ENCODE assay signal across 7 cellular contexts in genomic region chr4:83010111-83010521, GRCh38. TPM values are rescaled to one million over a fixed set of nuclear protein-coding genes. Genes with fewer than 3 reads are reported as not detected.
DNase-seq lines count a peak whose midpoint lies in the region; ATAC-seq, FAIRE-seq and TF ChIP-seq lines count a peak whose summit lies in the region.

No MANE protein-coding gene starts in this region.

- H3K9me1 ChIP-seq in keratinocyte (ENCODE audit: control insufficient read depth, extremely low read depth, insufficient read depth, low read length), result no peaks in the 10 kb centered on the region

- peak; percentile 31 for DNase-seq in G401 (ENCODE audit: low spot score)
- peak; percentile 53 for DNase-seq in astrocyte (ENCODE audit: low read depth)
- DNase-seq in keratinocyte (ENCODE audit: low read depth, low spot score), result no peak
- no peak for DNase-seq in cortex of kidney (lab: John Stamatoyannopoulos, UW)

- peaks cover 45% of the 10 kb centered on the region for H3K4me1 ChIP-seq in Loucy (ENCODE audit: insufficient read depth, low read length, poor library complexity, severe bottlenecking)
- H3K4me1 ChIP-seq in astrocyte (ENCODE audit: insufficient read depth, low read length), result peaks cover 12% of the 10 kb centered on the region
- peaks cover 13% of the 10 kb centered on the region for H3K4me1 ChIP-seq in keratinocyte (ENCODE audit: control insufficient read depth, extremely low read depth, insufficient read depth, low read length)
- peaks cover 6 to 36% (median 32%) of the 10 kb centered on the region in 5 donors for H3K4me1 ChIP-seq in subcutaneous abdominal adipose tissue (ENCODE audit: control insufficient read depth in 5 of 5, insufficient read depth in 5 of 5, low read length in 5 of 5)

- peak overlapping the region; percentile 93 for H3K27ac ChIP-seq in astrocyte (ENCODE audit: low read depth, low read length)
- H3K27ac ChIP-seq in keratinocyte (ENCODE audit: control insufficient read depth, insufficient read depth, low read length), result peak overlapping the region; percentile 92
- H3K27ac ChIP-seq in subcutaneous abdominal adipose tissue (ENCODE audit: low read depth, low read length), result peak overlapping the region; percentile 72

- no peak for ATAC-seq in HG03175 (IDR thresholded peaks at IDR 0.05; ENCODE audit: unreplicated experiment)

- H3K9ac ChIP-seq in Loucy (ENCODE audit: low read depth, low read length, poor library complexity, severe bottlenecking) (peak overlapping the region; percentile 97), astrocyte (ENCODE audit: low read length) (peak overlapping the region; percentile 97), keratinocyte (ENCODE audit: control insufficient read depth, extremely low read depth, insufficient read depth, low read length) (peak overlapping the region; percentile 94), subcutaneous abdominal adipose tissue (ENCODE audit: low read length in 5 of 5) (peak overlapping the region in 4 of 5 donors; percentile 64 to 91 (median 86))

- H3K27me3 ChIP-seq in Loucy (ENCODE audit: insufficient read depth, low read length, poor library complexity, severe bottlenecking) (no peaks in the 10 kb centered on the region), astrocyte (ENCODE audit: insufficient read depth, low read length) (no peaks in the 10 kb centered on the region), keratinocyte (ENCODE audit: control insufficient read depth, extremely low read depth, insufficient read depth, low read length) (no peaks in the 10 kb centered on the region), subcutaneous abdominal adipose tissue (ENCODE audit: control insufficient read depth in 5 of 5, insufficient read depth in 4 of 5, low read length in 5 of 5) (no peaks in the 10 kb centered on the region)

- H3K79me2 ChIP-seq in Loucy (ENCODE audit: insufficient read depth, low read length), result peaks cover 72% of the 10 kb centered on the region
- peaks cover 60% of the 10 kb centered on the region for H3K79me2 ChIP-seq in astrocyte (ENCODE audit: insufficient read depth, low read length)
- H3K79me2 ChIP-seq in keratinocyte (ENCODE audit: control insufficient read depth, insufficient read depth, low read length), result peaks cover 56% of the 10 kb centered on the region

- H3K27ac Mint-ChIP-seq in astrocyte (ENCODE audit: unreplicated experiment), result peak overlapping the region; percentile 93

- no peaks in the 10 kb centered on the region for H3K9me3 Mint-ChIP-seq in astrocyte (ENCODE audit: unreplicated experiment)

- TF ChIP-seq CTCF in Loucy (conservative IDR thresholded peaks at IDR 0.05; ENCODE audit: low read length), result no peak
- TF ChIP-seq CTCF in astrocyte (IDR thresholded peaks at IDR 0.05; ENCODE audit: insufficient read depth, low read depth, low read length), result no peak
- no peak for TF ChIP-seq CTCF in keratinocyte (optimal IDR thresholded peaks at IDR 0.05 in 1 of 3, IDR thresholded peaks at IDR 0.05 in 1 of 3, conservative IDR thresholded peaks at IDR 0.05 in 1 of 3; ENCODE audit: extremely low read depth in 1 of 3, insufficient read depth in 2 of 3, low read length in 3 of 3)

- dilution Hi-C loops in keratinocyte (cut with MboI; ENCODE audit: extremely low pct_ligation_motif_present, low sequenced_read_pairs), result no loop called here

- H3K36me3 ChIP-seq in Loucy (ENCODE audit: insufficient read depth, low read length), result no peaks in the 10 kb centered on the region
- no peaks in the 10 kb centered on the region for H3K36me3 ChIP-seq in astrocyte (ENCODE audit: insufficient read depth, low read length)
- no peaks in the 10 kb centered on the region for H3K36me3 ChIP-seq in keratinocyte (ENCODE audit: control insufficient read depth in 2 of 2, extremely low read depth in 1 of 2, insufficient read depth in 2 of 2, low read length in 2 of 2)
- no peaks in the 10 kb centered on the region for H3K36me3 ChIP-seq in subcutaneous abdominal adipose tissue (ENCODE audit: control insufficient read depth in 5 of 5, insufficient read depth in 5 of 5, low read length in 5 of 5)

- in situ Hi-C loops in G401 (cut with HindIII; ENCODE audit: low sequenced_read_pairs), result no loop called here

- H3K9me2 ChIP-seq in Loucy (replicated peaks; ENCODE audit: low read depth, low read length), result no peaks in the 10 kb centered on the region

- no peaks in the 10 kb centered on the region for H3K9me3 ChIP-seq in Loucy (ENCODE audit: insufficient read depth, low read depth, low read length)
- no peaks in the 10 kb centered on the region for H3K9me3 ChIP-seq in astrocyte (ENCODE audit: insufficient read depth, low read depth, low read length)
- no peaks in the 10 kb centered on the region for H3K9me3 ChIP-seq in keratinocyte (ENCODE audit: control insufficient read depth, low read depth, low read length)
- no peaks in the 10 kb centered on the region for H3K9me3 ChIP-seq in subcutaneous abdominal adipose tissue (ENCODE audit: control insufficient read depth in 5 of 5, low read length in 5 of 5)

- H3F3A ChIP-seq in Loucy (ENCODE audit: low read depth), result no peaks in the 10 kb centered on the region; the same call in 1 of the 2 replicates

- H3K36me3 Mint-ChIP-seq in astrocyte (ENCODE audit: low read depth, unreplicated experiment), result no peaks in the 10 kb centered on the region

- H2AFZ ChIP-seq in Loucy (ENCODE audit: low read length) (peak overlapping the region; percentile 90), astrocyte (ENCODE audit: low read depth, low read length) (peak overlapping the region; percentile 82), keratinocyte (ENCODE audit: control insufficient read depth, low read length) (peak overlapping the region; percentile 92)

- peak overlapping the region; percentile 93 for H3K4me3 Mint-ChIP-seq in astrocyte (ENCODE audit: unreplicated experiment)

- H3K4me1 Mint-ChIP-seq in astrocyte (ENCODE audit: low read depth, unreplicated experiment), result peaks cover 15% of the 10 kb centered on the region

- H3K4me2 ChIP-seq in Loucy (ENCODE audit: low read depth, low read length, poor library complexity, severe bottlenecking), result peak overlapping the region; percentile 96
- peak overlapping the region; percentile 95 for H3K4me2 ChIP-seq in astrocyte (ENCODE audit: low read length)
- H3K4me2 ChIP-seq in keratinocyte (ENCODE audit: control insufficient read depth, extremely low read depth, insufficient read depth, low read depth, low read length), result peak overlapping the region; percentile 91

- no peaks in the 10 kb centered on the region for H3K27me3 Mint-ChIP-seq in astrocyte (ENCODE audit: low read depth, unreplicated experiment)

- peaks cover 37% of the 10 kb centered on the region for H4K20me1 ChIP-seq in Loucy (ENCODE audit: insufficient read depth, low read length, poor library complexity, severe bottlenecking)
- H4K20me1 ChIP-seq in astrocyte (ENCODE audit: insufficient read depth, low read length), result peaks cover 3% of the 10 kb centered on the region
- H4K20me1 ChIP-seq in keratinocyte (ENCODE audit: control insufficient read depth, extremely low read depth, insufficient read depth, low read length), result no peaks in the 10 kb centered on the region

- FAIRE-seq in astrocyte (lab: Jason Lieb, UNC), result no peak
- no peak for FAIRE-seq in keratinocyte (lab: Jason Lieb, UNC)

- H3K4me3 ChIP-seq in Loucy (ENCODE audit: low read length, poor library complexity, severe bottlenecking), result peak overlapping the region; percentile 99
- H3K4me3 ChIP-seq in astrocyte (ENCODE audit: insufficient read depth, low read depth, low read length), result peak overlapping the region; percentile 90
- peak overlapping the region; percentile 75 to 93 (median 90) for H3K4me3 ChIP-seq in keratinocyte (ENCODE audit: control insufficient read depth in 2 of 3, extremely low read depth in 1 of 3, insufficient read depth in 2 of 3, low read depth in 1 of 3, low read length in 3 of 3)
- H3K4me3 ChIP-seq in subcutaneous abdominal adipose tissue (ENCODE audit: low read depth in 1 of 5, low read length in 5 of 5), result peak overlapping the region; percentile 71 to 89 (median 79)

RNA-seq across cellular contexts. Expression of gene LIN54, which starts 0.5 kb away (rescaled TPM):
- total RNA-seq in G401 (2014; rRNA removed; shearing (Covaris generic)), result 22.3 and 30.0 TPM in 2 replicates
- 9.6 and 11.1 TPM in 2 replicates for total RNA-seq in astrocyte
- polyA plus RNA-seq in keratinocyte, result 5.9 to 8.1 TPM (median 7.0 TPM) in 3 replicates
- polyA plus RNA-seq in keratinocyte (2011; ENCODE audit: low read depth), result 7.9 TPM
- 3.4 and 5.7 TPM in 2 replicates for polyA plus RNA-seq in keratinocyte (2011; cell fraction: cytosol; rRNA removed)
- 4.4 and 4.7 TPM in 2 replicates for polyA plus RNA-seq in keratinocyte (2011; cell fraction: nucleus; rRNA removed)
- 3.7 and 5.0 TPM in 2 replicates for polyA plus RNA-seq in keratinocyte (2012; ENCODE audit: low replicate concordance)
- 5.7 to 19.8 TPM (median 10.0 TPM) in 3 replicates for polyA minus RNA-seq in keratinocyte
- 7.5 TPM for polyA minus RNA-seq in keratinocyte (2011; cell fraction: cytosol; rRNA and poly(A)+ RNA removed)
- 6.6 and 10.5 TPM in 2 replicates for polyA minus RNA-seq in keratinocyte (2011; cell fraction: nucleus; rRNA and poly(A)+ RNA removed)

RNA-seq across cellular contexts. Expression of gene COPS4, which starts 24.9 kb away (rescaled TPM):
- 166 and 173 TPM in 2 replicates for total RNA-seq in G401 (2014; rRNA removed; shearing (Covaris generic))
- 35.2 and 39.3 TPM in 2 replicates for total RNA-seq in astrocyte
- 37.8 to 54.3 TPM (median 50.2 TPM) in 3 replicates for polyA plus RNA-seq in keratinocyte
- polyA plus RNA-seq in keratinocyte (2011; ENCODE audit: low read depth), result 90.4 TPM
- polyA plus RNA-seq in keratinocyte (2011; cell fraction: cytosol; rRNA removed), result 39.3 and 52.5 TPM in 2 replicates
- 32.3 and 33.5 TPM in 2 replicates for polyA plus RNA-seq in keratinocyte (2011; cell fraction: nucleus; rRNA removed)
- 44.0 and 57.1 TPM in 2 replicates for polyA plus RNA-seq in keratinocyte (2012; ENCODE audit: low replicate concordance)
- 4.3 to 31.0 TPM (median 26.1 TPM) in 3 replicates for polyA minus RNA-seq in keratinocyte
- polyA minus RNA-seq in keratinocyte (2011; cell fraction: cytosol; rRNA and poly(A)+ RNA removed), result 12.7 TPM
- 9.4 and 10.4 TPM in 2 replicates for polyA minus RNA-seq in keratinocyte (2011; cell fraction: nucleus; rRNA and poly(A)+ RNA removed)

Comparison
In these comparisons a context has a peak if more than half of its experiments do, and no peak if none do; other contexts are left out.
1. DNase-seq: peak in G401 (single experiment) and astrocyte (single experiment); none in keratinocyte (single experiment) and cortex of kidney (single experiment).
2. Peak in every context shown above with its lines, with median percentiles within 50 percentile points of each other: H2AFZ ChIP-seq, H3K4me2 ChIP-seq, H3K4me3 ChIP-seq, H3K9ac ChIP-seq and H3K27ac ChIP-seq.